In the genomic region with DNA sequence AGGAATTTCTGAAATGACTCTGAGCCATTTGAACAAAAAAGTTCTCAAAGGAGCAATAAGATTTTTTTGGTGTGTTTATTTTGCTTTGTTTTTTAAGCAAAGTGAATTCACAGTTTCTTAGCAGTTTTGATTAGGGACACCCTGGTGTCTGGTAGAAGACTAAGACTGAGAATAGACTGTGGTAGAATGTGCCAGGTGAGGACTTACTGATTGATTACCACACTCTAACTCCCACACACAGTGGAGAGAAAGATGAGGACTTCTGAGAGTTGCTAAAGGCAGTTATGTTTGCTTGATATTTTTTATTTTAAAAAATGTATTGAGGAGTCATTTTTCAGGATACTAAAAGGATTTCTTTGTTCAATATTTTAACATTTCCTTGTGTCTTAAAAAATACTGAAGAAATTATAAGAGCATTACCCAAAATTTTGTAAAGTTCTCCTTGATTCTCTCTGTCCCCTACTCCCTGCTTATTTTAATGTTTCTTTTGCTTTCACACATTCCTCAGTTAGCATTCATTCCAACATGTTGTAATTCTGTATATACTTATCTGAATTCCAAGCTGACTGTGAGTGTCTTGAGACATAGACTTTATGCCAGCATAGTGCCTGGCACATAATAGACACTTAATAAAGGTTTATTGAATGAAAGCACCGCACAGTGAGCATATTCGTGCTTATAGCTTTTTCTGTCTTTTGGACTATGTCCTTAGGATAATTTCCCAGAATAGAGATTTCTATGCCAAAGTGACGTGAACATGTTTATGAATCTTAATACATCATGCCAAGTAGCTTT, we compare ENCODE assay signal across 14 cellular contexts.
A peak's percentile ranks its signal among the peaks of the same experiment; 100 is the strongest.
DNase-seq lines count a peak whose midpoint lies in the region; ATAC-seq and TF ChIP-seq lines count a peak whose summit lies in the region.
"Had no signal": no experiment of that assay in that cellular context is flagged by ENCODE, and none has a peak within 500 bp of the region (broad histone marks: within the 10 kb centered on the region; RNA-seq: fewer than 3 reads in every experiment).

No MANE protein-coding gene starts in this region.

- H4K20me1 ChIP-seq in mammary epithelial cell (ENCODE audit: insufficient read depth, low read length) = no peaks in the 10 kb centered on the region
- H4K20me1 ChIP-seq: BLaER1 had no signal

- H3K4me3 Mint-ChIP-seq in effector memory CD8-positive, alpha-beta T cell = no peak overlapping the region
- H3K4me3 Mint-ChIP-seq: WTC11 had no signal

- WGBS in mammary epithelial cell (ENCODE audit: low coverage, missing lambda C conversion rate) = 53% methylated on average over 3 of the region's 3 CpGs
- WGBS in adrenal gland, 4 donors = 87 to 93% (median 91%) methylated on average over 3 of the region's 3 CpGs

- H3K9me3 ChIP-seq in mammary epithelial cell (replicated peaks; ENCODE audit: insufficient read depth, low read length) (no peaks in the 10 kb centered on the region), lower lobe of right lung (no peaks in the 10 kb centered on the region), adrenal gland (replicated peaks in 1 of 3) (no peaks in the 10 kb centered on the region), SJCRH30 (replicated peaks) (no peaks in the 10 kb centered on the region)
- H3K9me3 ChIP-seq: neutrophil had no signal

- TF ChIP-seq CTCF in mammary epithelial cell (conservative IDR thresholded peaks at IDR 0.05 in 1 of 2, IDR thresholded peaks at IDR 0.05 in 1 of 2; ENCODE audit: extremely low read depth in 1 of 2, insufficient read depth in 1 of 2, low read depth in 1 of 2, low read length in 2 of 2) (no peak), lower lobe of right lung (IDR thresholded peaks at IDR 0.05) (no peak), adrenal gland (IDR thresholded peaks at IDR 0.05) (no peak)

- peak overlapping the region; percentile 82 for H3K4me2 ChIP-seq in mammary epithelial cell (ENCODE audit: insufficient read depth, low read depth, low read length)

- H2AFZ ChIP-seq in mammary epithelial cell (ENCODE audit: low read depth, low read length) = no peak overlapping the region

- BruUV-seq in mammary epithelial cell (replicated peaks; lab: Mats Ljungman, UMichigan) = TSS peak; percentile 78

- peak overlapping the region; percentile 79 for H3K9ac ChIP-seq in mammary epithelial cell (ENCODE audit: insufficient read depth, low read length)
- H3K9ac ChIP-seq: BLaER1 had no signal

- H3K4me3 ChIP-seq in mammary epithelial cell (replicated peaks in 1 of 3; ENCODE audit: insufficient read depth in 1 of 3, low read depth in 2 of 3, low read length in 3 of 3) (peak overlapping the region in 1 of 3 experiments; percentile 33), lower lobe of right lung (no peak overlapping the region), adrenal gland (no peak overlapping the region), SJCRH30 (no peak overlapping the region)
- H3K4me3 ChIP-seq: BLaER1 had no signal

- H3K4me1 ChIP-seq in mammary epithelial cell (ENCODE audit: insufficient read depth, low read length) (peaks cover 35% of the 10 kb centered on the region), lower lobe of right lung (peaks cover 49% of the 10 kb centered on the region), adrenal gland (replicated peaks in 1 of 2) (no peaks in the 10 kb centered on the region), SJCRH30 (no peaks in the 10 kb centered on the region; the same call in 1 of the 2 replicates)

- H3K36me3 ChIP-seq in mammary epithelial cell (ENCODE audit: insufficient read depth, low read length) (peaks cover 4% of the 10 kb centered on the region), lower lobe of right lung (no peaks in the 10 kb centered on the region), adrenal gland (replicated peaks in 1 of 2) (no peaks in the 10 kb centered on the region), SJCRH30 (no peaks in the 10 kb centered on the region)
- H3K36me3 ChIP-seq: BLaER1, neutrophil had no signal

- H3K27me3 Mint-ChIP-seq in effector memory CD8-positive, alpha-beta T cell = no peaks in the 10 kb centered on the region

- TF ChIP-seq POLR2A in adrenal gland (IDR thresholded peaks at IDR 0.05) = no peak

- H3K27ac Mint-ChIP-seq in effector memory CD8-positive, alpha-beta T cell = no peak overlapping the region
- H3K27ac Mint-ChIP-seq: WTC11 had no signal

- H3K27me3 ChIP-seq in mammary epithelial cell (ENCODE audit: insufficient read depth, low read length) = no peaks in the 10 kb centered on the region
- no peaks in the 10 kb centered on the region for H3K27me3 ChIP-seq in lower lobe of right lung (ENCODE audit: low read depth)
- H3K27me3 ChIP-seq in adrenal gland = no peaks in the 10 kb centered on the region
- no peaks in the 10 kb centered on the region for H3K27me3 ChIP-seq in SJCRH30
- H3K27me3 ChIP-seq: BLaER1, neutrophil had no signal

- ATAC-seq in HG02588 (IDR thresholded peaks at IDR 0.05; ENCODE audit: unreplicated experiment) (peak; percentile 57), lower lobe of right lung (peak; percentile 54 to 58)
- no peak for ATAC-seq in effector memory CD8-positive, alpha-beta T cell (replicated peaks)
- ATAC-seq: WTC11 had no signal

- dilution Hi-C loops in mammary epithelial cell (cut with HindIII; ENCODE audit: low sequenced_read_pairs) = no loop called here

- intact Hi-C loops in mammary epithelial cell (cut with micrococcal nuclease) = loop anchor here (1.0 kb wide), 1 partner anchor 9 kb away; no protein-coding TSS in a partner anchor
- intact Hi-C loops in lower lobe of right lung (cut with DNase I) = no loop called here
- intact Hi-C loops in adrenal gland (cut with DNase I) = no loop called here

- DNase-seq in GM03348 (ENCODE audit: low spot score) = peak; percentile 28
- DNase-seq in mammary epithelial cell = peak; percentile 58
- no peak for DNase-seq in lower lobe of right lung
- DNase-seq in adrenal gland = no peak
- no peak for DNase-seq in effector memory CD8-positive, alpha-beta T cell
- DNase-seq in SJCRH30 = no peak
- DNase-seq in stimulated activated CD4-positive, alpha-beta T cell treated with anti-CD3 and anti-CD28 coated beads, Interleukin-4, amount 100 ng/mL, for 4 hours = no peak
- DNase-seq: NCI-H1105 treated with DMSO at 0.1 percent for 48 hours; NCI-H82; stimulated activated CD4-positive, alpha-beta T cell treated with anti-CD3 and anti-CD28 coated beads, Interleukin-15, amount 100 ng/mL, for 24 hours had no signal

- H3K36me3 Mint-ChIP-seq in effector memory CD8-positive, alpha-beta T cell (ENCODE audit: insufficient read depth) = no peaks in the 10 kb centered on the region
- H3K36me3 Mint-ChIP-seq: WTC11 had no signal

- H3K27ac ChIP-seq in mammary epithelial cell (ENCODE audit: insufficient read depth, low read depth, low read length) (peak overlapping the region; percentile 95), lower lobe of right lung (peak overlapping the region; percentile 14), adrenal gland (no peak overlapping the region), SJCRH30 (no peak overlapping the region)
- H3K27ac ChIP-seq: BLaER1, neutrophil had no signal

- no peaks in the 10 kb centered on the region for H3K4me1 Mint-ChIP-seq in effector memory CD8-positive, alpha-beta T cell (ENCODE audit: low read depth in 2 of 2)

- CTCF ChIA-PET in mammary epithelial cell (lab: Charles Lee; ENCODE audit: low non-redundant PET) = no interaction called here

- peaks cover 98% of the 10 kb centered on the region for H3K79me2 ChIP-seq in mammary epithelial cell (ENCODE audit: insufficient read depth, low read length)

- no peaks in the 10 kb centered on the region for H3K9me3 Mint-ChIP-seq in effector memory CD8-positive, alpha-beta T cell
- H3K9me3 Mint-ChIP-seq: WTC11 had no signal

- in situ Hi-C loops in mammary epithelial cell (cut with MboI; ENCODE audit: low sequenced_read_pairs in 2 of 2) = no loop called here

Comparison
In these comparisons a context has a peak if more than half of its experiments do, and no peak if none do; other contexts are left out.
1. DNase-seq: peak in GM03348 (single experiment) and mammary epithelial cell (single experiment); none in lower lobe of right lung (single experiment), adrenal gland (0 of 7), effector memory CD8-positive, alpha-beta T cell (0 of 3), SJCRH30 (0 of 2) and stimulated activated CD4-positive, alpha-beta T cell treated with anti-CD3 and anti-CD28 coated beads, Interleukin-4, amount 100 ng/mL, for 4 hours (0 of 2).
2. H3K27ac ChIP-seq: peak in mammary epithelial cell (single experiment) and lower lobe of right lung (single experiment); none in adrenal gland (0 of 5) and SJCRH30 (single experiment).